Comparison of ENCODE assay signal across 12 cellular contexts in the genomic region with DNA sequence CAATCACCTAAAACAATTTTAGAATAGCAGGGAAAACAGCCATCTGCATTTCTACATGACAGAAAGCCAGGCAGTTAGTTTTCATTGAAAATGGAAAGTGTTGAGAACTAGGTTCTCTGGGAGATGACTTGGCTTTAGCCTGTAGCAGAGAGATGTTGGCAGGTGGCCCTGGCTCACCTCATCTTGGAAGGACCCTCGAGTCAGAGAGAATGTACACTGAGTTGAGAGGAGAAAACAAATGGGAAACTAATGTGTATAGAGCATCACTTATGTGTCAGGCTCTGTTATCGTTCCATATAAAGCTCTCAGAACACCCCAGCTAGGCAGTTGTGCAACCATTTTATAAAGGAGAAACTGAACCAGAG. TPM values are rescaled to one million over a fixed set of nuclear protein-coding genes. Genes with fewer than 3 reads are reported as not detected.
A peak's percentile ranks its signal among the peaks of the same experiment; 100 is the strongest.
DNase-seq lines count a peak whose midpoint lies in the region; ATAC-seq and TF ChIP-seq lines count a peak whose summit lies in the region.
"Had no signal": no experiment of that assay in that cellular context is flagged by ENCODE, and none has a peak within 500 bp of the region (broad histone marks: within the 10 kb centered on the region; RNA-seq: fewer than 3 reads in every experiment).

No MANE protein-coding gene starts in this region.

- no peaks in the 10 kb centered on the region for H3K36me3 ChIP-seq in suprapubic skin

- no peak overlapping the region for H3K4me3 Mint-ChIP-seq in activated CD4-positive, alpha-beta T cell treated with anti-CD3 and anti-CD28 coated beads, Interleukin-2, amount 10 ng/mL, durations not matched to agents 24 days and 14 days
- H3K4me3 Mint-ChIP-seq in T-helper 17 cell: no peak overlapping the region

- no peaks in the 10 kb centered on the region for H3K27me3 Mint-ChIP-seq in activated CD4-positive, alpha-beta T cell treated with anti-CD3 and anti-CD28 coated beads, Interleukin-2, amount 10 ng/mL, durations not matched to agents 24 days and 14 days
- H3K27me3 Mint-ChIP-seq in T-helper 17 cell: no peaks in the 10 kb centered on the region

- H3K4me1 Mint-ChIP-seq in activated CD4-positive, alpha-beta T cell treated with anti-CD3 and anti-CD28 coated beads, Interleukin-2, amount 10 ng/mL, durations not matched to agents 24 days and 14 days: peaks cover 77% of the 10 kb centered on the region
- peaks cover 69% of the 10 kb centered on the region for H3K4me1 Mint-ChIP-seq in T-helper 17 cell

- peak overlapping the region; percentile 58 for H3K27ac Mint-ChIP-seq in activated CD4-positive, alpha-beta T cell treated with anti-CD3 and anti-CD28 coated beads, Interleukin-2, amount 10 ng/mL, durations not matched to agents 24 days and 14 days
- H3K27ac Mint-ChIP-seq in T-helper 17 cell: peak overlapping the region; percentile 21

- ATAC-seq in T-helper 17 cell: no peak
- no peak for ATAC-seq in right cardiac atrium
- no peak for ATAC-seq in HG02571 (IDR thresholded peaks at IDR 0.05; ENCODE audit: unreplicated experiment)

- no peaks in the 10 kb centered on the region for H3K9me3 ChIP-seq in T-helper 17 cell (ENCODE audit: control insufficient read depth, low read length, poor library complexity, severe bottlenecking)
- no peaks in the 10 kb centered on the region for H3K9me3 ChIP-seq in right cardiac atrium (ENCODE audit: control insufficient read depth, low read length)
- no peaks in the 10 kb centered on the region for H3K9me3 ChIP-seq in suprapubic skin

- H3K27me3 ChIP-seq in right cardiac atrium (ENCODE audit: control insufficient read depth, insufficient read depth) (no peaks in the 10 kb centered on the region), suprapubic skin (no peaks in the 10 kb centered on the region)

- no peak for TF ChIP-seq POLR2A in suprapubic skin (IDR thresholded peaks at IDR 0.05)

- intact Hi-C loops in activated CD4-positive, alpha-beta T cell treated with anti-CD3 and anti-CD28 coated beads, Interleukin-2, amount 10 ng/mL, durations not matched to agents 24 days and 14 days (cut with micrococcal nuclease): no loop called here
- intact Hi-C loops in right cardiac atrium (cut with DNase I): no loop called here

- H3K36me3 Mint-ChIP-seq in activated CD4-positive, alpha-beta T cell treated with anti-CD3 and anti-CD28 coated beads, Interleukin-2, amount 10 ng/mL, durations not matched to agents 24 days and 14 days (ENCODE audit: low read depth): peaks cover 68% of the 10 kb centered on the region
- peaks cover 3% of the 10 kb centered on the region for H3K36me3 Mint-ChIP-seq in T-helper 17 cell (ENCODE audit: low read depth)

- WGBS in right cardiac atrium: 34% methylated on average over 2 of the region's 2 CpGs
- WGBS in suprapubic skin: 50% methylated on average over 2 of the region's 2 CpGs

- H3K4me1 ChIP-seq in right cardiac atrium (ENCODE audit: control insufficient read depth, insufficient read depth, low read length) (peaks cover 38% of the 10 kb centered on the region), suprapubic skin (peaks cover 88% of the 10 kb centered on the region)

- H3K27ac ChIP-seq in right cardiac atrium (ENCODE audit: low read length) (peak overlapping the region; percentile 6), suprapubic skin (peak overlapping the region; percentile 68)

- H3K4me3 ChIP-seq in right cardiac atrium (ENCODE audit: low read length) (no peak overlapping the region), suprapubic skin (no peak overlapping the region)
- H3K4me3 ChIP-seq: smooth muscle cell had no signal

- TF ChIP-seq EP300 in suprapubic skin (IDR thresholded peaks at IDR 0.05): no peak

- no peak for DNase-seq in activated CD4-positive, alpha-beta T cell treated with anti-CD3 and anti-CD28 coated beads, Interleukin-2, amount 10 ng/mL, durations not matched to agents 24 days and 14 days
- DNase-seq in activated CD4-positive, alpha-beta T cell treated with anti-CD3 and anti-CD28 coated beads for 4 hours: no peak
- DNase-seq in T-helper 17 cell: no peak
- DNase-seq in right cardiac atrium: peak in 1 of 3 donors; percentile 86
- DNase-seq in suprapubic skin (ENCODE audit: low spot score in 2 of 2): no peak
- no peak for DNase-seq in NCI-H2196 treated with DMSO at 0.1 percent for 48 hours (lab: John Stamatoyannopoulos, UW; ENCODE audit: unreplicated experiment)
- DNase-seq in activated gamma-delta T cell (lab: John Stamatoyannopoulos, UW): no peak
- DNase-seq: activated naive CD4-positive, alpha-beta T cell treated with anti-CD3 and anti-CD28 coated beads, Interleukin-2, amount 50 U/mL, for 16 hours; effector CD8-positive, alpha-beta T cell; NCI-H2081 treated with DMSO at 0.1 percent for 48 hours had no signal

- no peak for TF ChIP-seq CTCF in suprapubic skin (IDR thresholded peaks at IDR 0.05)

- no peaks in the 10 kb centered on the region for H3K9me3 Mint-ChIP-seq in activated CD4-positive, alpha-beta T cell treated with anti-CD3 and anti-CD28 coated beads, Interleukin-2, amount 10 ng/mL, durations not matched to agents 24 days and 14 days

RNA-seq across cellular contexts. Expression of gene SUSD6, which starts 51.9 kb away (rescaled TPM):
- total RNA-seq in activated CD4-positive, alpha-beta T cell treated with anti-CD3 and anti-CD28 coated beads, Interleukin-2, amount 10 ng/mL, durations not matched to agents 24 days and 14 days: 73.4 and 78.9 TPM in 2 replicates
- 100 to 1,000 TPM in 1 of 2 donors, 10 to 100 TPM in 1; 94.7 to 101 TPM for total RNA-seq in T-helper 17 cell
- 10 to 100 TPM; 16.5 to 25.9 (median 22.1) TPM for total RNA-seq in right cardiac atrium
- 9.1 TPM for polyA plus RNA-seq in right cardiac atrium
- 10 to 100 TPM; 45.1 to 60.4 (median 56.7) TPM for total RNA-seq in suprapubic skin
